In genomic region chr1:192587386-192588276, GRCh38 we compare ENCODE assay signal across 23 cellular contexts. TPM values are rescaled to one million over a fixed set of nuclear protein-coding genes. Genes with fewer than 3 reads are reported as not detected.
"Had no signal": no experiment of that assay in that cellular context is flagged by ENCODE, and none has a peak within 500 bp of the region (broad histone marks: within the 10 kb centered on the region; RNA-seq: fewer than 3 reads in every experiment).

No MANE protein-coding gene starts in this region.

- H3K36me3 Mint-ChIP-seq: activated CD4-positive, alpha-beta memory T cell treated with anti-CD3 and anti-CD28 coated beads for 36 hours; activated naive CD8-positive, alpha-beta T cell; brain; WTC11 had no signal

- ATAC-seq: activated T-cell treated with anti-CD3 and anti-CD28 coated beads, Interleukin-2, amount 50 U/mL, for 4 hours; T-helper 17 cell; WTC11 had no signal

- H3K36me3 ChIP-seq: MG63 had no signal

- H3K27ac ChIP-seq: KMS-11 had no signal

- H3K4me1 Mint-ChIP-seq: brain, T-helper 17 cell, WTC11 had no signal

- H3K9me3 ChIP-seq: MG63 had no signal

- H3K27me3 ChIP-seq: MG63 had no signal

- H3K27me3 Mint-ChIP-seq: activated CD4-positive, alpha-beta memory T cell treated with anti-CD3 and anti-CD28 coated beads for 36 hours; brain had no signal

- H3K4me3 ChIP-seq: MG63 had no signal

- DNase-seq: activated CD4-positive, alpha-beta memory T cell treated with anti-CD3 and anti-CD28 coated beads for 36 hours; activated CD4-positive, alpha-beta T cell treated with anti-CD3 and anti-CD28 coated beads, Interleukin-2, amount 10 ng/mL, durations not matched to agents 7 days and 5 days; activated CD8-positive, alpha-beta memory T cell treated with anti-CD3 and anti-CD28 coated beads for 24 hours; activated gamma-delta T cell; activated naive CD4-positive, alpha-beta T cell treated with anti-CD3 and anti-CD28 coated beads for 36 hours; activated T-cell treated with anti-CD3 and anti-CD28 coated beads, Interleukin-2, amount 50 U/mL, for 4 hours; amygdala; MG63; MV-4-11; NCI-H1105; NCI-H1436; NCI-H1694 treated with DMSO at 0.1 percent for 48 hours; NCI-H2081; NCI-H446; NCI-H524; SIG-M5; T-helper 17 cell; T-helper 9 cell had no signal

- H3K9me3 Mint-ChIP-seq: activated CD4-positive, alpha-beta memory T cell treated with anti-CD3 and anti-CD28 coated beads for 36 hours; activated CD4-positive, alpha-beta T cell treated with anti-CD3 and anti-CD28 coated beads, Interleukin-2, amount 10 ng/mL, durations not matched to agents 7 days and 5 days; activated naive CD4-positive, alpha-beta T cell treated with anti-CD3 and anti-CD28 coated beads for 36 hours; activated T-cell treated with anti-CD3 and anti-CD28 coated beads, Interleukin-2, amount 50 U/mL, for 4 hours; brain; WTC11 had no signal

- H3K27ac Mint-ChIP-seq: activated CD4-positive, alpha-beta memory T cell treated with anti-CD3 and anti-CD28 coated beads for 36 hours; activated CD4-positive, alpha-beta T cell treated with anti-CD3 and anti-CD28 coated beads, Interleukin-2, amount 10 ng/mL, durations not matched to agents 7 days and 5 days; activated naive CD4-positive, alpha-beta T cell treated with anti-CD3 and anti-CD28 coated beads for 36 hours; activated naive CD8-positive, alpha-beta T cell; brain; T-helper 17 cell; WTC11 had no signal

- H3K4me3 Mint-ChIP-seq: activated CD4-positive, alpha-beta memory T cell treated with anti-CD3 and anti-CD28 coated beads for 36 hours; activated CD4-positive, alpha-beta T cell treated with anti-CD3 and anti-CD28 coated beads, Interleukin-2, amount 10 ng/mL, durations not matched to agents 7 days and 5 days; activated naive CD4-positive, alpha-beta T cell treated with anti-CD3 and anti-CD28 coated beads for 36 hours; activated naive CD8-positive, alpha-beta T cell; activated T-cell treated with anti-CD3 and anti-CD28 coated beads, Interleukin-2, amount 50 U/mL, for 4 hours; brain; T-helper 17 cell; WTC11 had no signal

RNA-seq across cellular contexts. Expression of gene RGS1, which starts 12.1 kb away (rescaled TPM):
- total RNA-seq: astrocyte had no signal

RNA-seq across cellular contexts. Expression of gene RGS13, which starts 48.3 kb away (rescaled TPM):
- total RNA-seq: activated CD4-positive, alpha-beta memory T cell treated with anti-CD3 and anti-CD28 coated beads for 36 hours; activated CD4-positive, alpha-beta T cell treated with anti-CD3 and anti-CD28 coated beads, Interleukin-2, amount 10 ng/mL, durations not matched to agents 7 days and 5 days; activated naive CD4-positive, alpha-beta T cell treated with anti-CD3 and anti-CD28 coated beads for 36 hours; activated T-cell treated with anti-CD3 and anti-CD28 coated beads, Interleukin-2, amount 50 U/mL, for 4 hours; astrocyte; WTC11 had no signal
